ENCODE assay signal across 25 cellular contexts in genomic region chr5:171258737-171259405, GRCh38. TPM values are rescaled to one million over a fixed set of nuclear protein-coding genes. Genes with fewer than 3 reads are reported as not detected.
"Had no signal": no experiment of that assay in that cellular context is flagged by ENCODE, and none has a peak within 500 bp of the region (broad histone marks: within the 10 kb centered on the region; RNA-seq: fewer than 3 reads in every experiment).

No MANE protein-coding gene starts in this region.

- H3K27me3 Mint-ChIP-seq: dendritic cell treated with granulocyte-macrophage colony-stimulating factor and Interleukin-4, amounts not matched to agents 40 ng/mL and 50 ng/mL, for 4 days; effector memory CD8-positive, alpha-beta T cell; memory B cell; type B pancreatic cell had no signal

- H3K4me3 Mint-ChIP-seq: dendritic cell treated with granulocyte-macrophage colony-stimulating factor and Interleukin-4, amounts not matched to agents 40 ng/mL and 50 ng/mL, for 4 days; effector memory CD8-positive, alpha-beta T cell; memory B cell; natural killer cell treated with Interleukin-12 subunit alpha and Interleukin-12 subunit beta and Interleukin-15 and Interleukin-18, amount 100 ng/mL, for 72 hours; neural progenitor cell; type B pancreatic cell had no signal

- H3K27ac ChIP-seq: epithelial cell of prostate, esophagus squamous epithelium, foreskin keratinocyte, hepatocyte, left ventricle myocardium inferior, lower lobe of right lung, neural progenitor cell, ovary, right atrium auricular region, sigmoid colon had no signal

- ATAC-seq: effector memory CD8-positive, alpha-beta T cell; foreskin keratinocyte; left cardiac atrium; lower lobe of right lung; natural killer cell treated with Interleukin-12 subunit alpha and Interleukin-12 subunit beta and Interleukin-15 and Interleukin-18, amount 100 ng/mL, for 72 hours had no signal

- H3K9ac ChIP-seq: neural progenitor cell had no signal

- H3K4me1 Mint-ChIP-seq: memory B cell, neural progenitor cell had no signal

- FAIRE-seq: kidney, urothelium cell line had no signal

- H3K4me2 ChIP-seq: hepatocyte, neural progenitor cell, smooth muscle cell had no signal

- H3K9me3 ChIP-seq: esophagus squamous epithelium, left ventricle myocardium inferior, lower lobe of right lung, ovary, right atrium auricular region, sigmoid colon had no signal

- H3K4me1 ChIP-seq: esophagus squamous epithelium, foreskin keratinocyte, left ventricle myocardium inferior, lower lobe of right lung, neural progenitor cell, right atrium auricular region, sigmoid colon had no signal

- H3K36me3 Mint-ChIP-seq: memory B cell; natural killer cell treated with Interleukin-12 subunit alpha and Interleukin-12 subunit beta and Interleukin-15 and Interleukin-18, amount 100 ng/mL, for 72 hours; neural progenitor cell; type B pancreatic cell had no signal

- H3K9me3 Mint-ChIP-seq: dendritic cell treated with granulocyte-macrophage colony-stimulating factor and Interleukin-4, amounts not matched to agents 40 ng/mL and 50 ng/mL, for 4 days; effector memory CD8-positive, alpha-beta T cell; memory B cell; natural killer cell treated with Interleukin-12 subunit alpha and Interleukin-12 subunit beta and Interleukin-15 and Interleukin-18, amount 100 ng/mL, for 72 hours; neural progenitor cell; type B pancreatic cell had no signal

- H2AFZ ChIP-seq: hepatocyte, neural progenitor cell had no signal

- H3K36me3 ChIP-seq: esophagus squamous epithelium, left ventricle myocardium inferior, lower lobe of right lung, neural progenitor cell, ovary, right atrium auricular region, sigmoid colon had no signal

- H3K27ac Mint-ChIP-seq: dendritic cell treated with granulocyte-macrophage colony-stimulating factor and Interleukin-4, amounts not matched to agents 40 ng/mL and 50 ng/mL, for 4 days; effector memory CD8-positive, alpha-beta T cell; memory B cell; natural killer cell treated with Interleukin-12 subunit alpha and Interleukin-12 subunit beta and Interleukin-15 and Interleukin-18, amount 100 ng/mL, for 72 hours; neural progenitor cell; type B pancreatic cell had no signal

- H3K4me3 ChIP-seq: esophagus squamous epithelium, hepatocyte, left ventricle myocardium inferior, lower lobe of right lung, neural progenitor cell, ovary, right atrium auricular region, sigmoid colon, smooth muscle cell had no signal

- H3K27me3 ChIP-seq: esophagus squamous epithelium, foreskin keratinocyte, hepatocyte, neural progenitor cell, ovary, right atrium auricular region, sigmoid colon had no signal

- H3K79me2 ChIP-seq: hepatocyte had no signal

- DNase-seq: effector memory CD8-positive, alpha-beta T cell; esophagus squamous epithelium; foreskin keratinocyte; head of caudate nucleus; kidney; left cardiac atrium; left ventricle myocardium inferior; lower lobe of right lung; midbrain; nucleus accumbens; ovary; sigmoid colon; stimulated activated CD4-positive, alpha-beta T cell treated with anti-CD3 and anti-CD28 coated beads, Interleukin-2, amount 100 ng/mL, for 48 hours; stimulated activated naive CD4-positive, alpha-beta T cell treated with Interleukin-2 at 50 U/mL for 16 hours had no signal

RNA-seq across cellular contexts. Expression of gene TLX3, which starts 50.2 kb away (rescaled TPM):
- total RNA-seq: esophagus squamous epithelium; foreskin keratinocyte; hepatocyte; kidney; left cardiac atrium; left ventricle myocardium inferior; lower lobe of right lung; natural killer cell treated with Interleukin-12 subunit alpha and Interleukin-12 subunit beta and Interleukin-15 and Interleukin-18, amount 100 ng/mL, for 72 hours; ovary; posterior vena cava; right atrium auricular region; sigmoid colon; smooth muscle cell had no signal
